Comparison of ENCODE assay signal across 1 cellular context in the genomic region with DNA sequence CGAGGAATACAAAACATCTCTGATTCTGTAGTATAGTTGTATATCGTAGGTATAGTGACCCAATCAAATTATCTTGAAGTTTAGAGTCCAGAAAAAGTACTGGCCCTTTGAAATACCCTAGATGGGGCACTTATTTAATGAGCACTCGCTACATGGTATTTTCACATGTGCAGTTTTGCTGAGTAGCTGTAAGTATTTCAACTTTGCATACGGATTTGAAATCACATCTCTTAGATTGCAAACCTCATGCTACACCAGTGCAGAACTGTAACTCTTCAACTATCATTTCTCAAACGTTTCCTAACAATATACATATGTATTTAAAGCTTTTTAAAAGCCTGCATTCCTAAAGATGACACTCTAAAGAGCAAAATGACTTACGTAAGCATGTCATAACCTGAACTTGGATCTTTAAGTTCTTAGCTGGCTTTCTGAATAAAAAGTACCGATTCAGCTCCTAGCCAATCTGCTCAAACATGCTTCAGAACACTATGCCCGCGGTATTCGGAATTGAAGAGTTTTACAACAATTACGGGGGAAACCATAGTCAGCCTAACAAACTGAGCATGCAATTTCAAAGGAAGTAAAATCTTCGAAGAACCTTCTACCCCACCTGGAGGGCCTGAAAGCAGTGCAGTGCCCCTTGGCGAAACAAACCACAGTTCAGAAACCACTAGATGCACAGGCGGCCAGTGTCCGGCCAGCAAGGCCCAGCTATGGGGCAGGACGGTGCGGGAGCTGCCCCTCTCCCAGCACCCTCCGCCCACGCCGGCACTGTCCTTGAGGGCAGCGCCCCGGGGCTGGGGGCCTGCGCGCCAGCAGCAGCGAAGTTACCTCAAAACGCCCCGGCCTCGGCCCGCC.
TF ChIP-seq lines count a peak whose summit lies in the region.

No MANE protein-coding gene starts in this region.

TF ChIP-seq in K562, 482 proteins besides CTCF, POLR2A, EP300 and RAD21 (continued from another document):
- peak; percentile 13; the same call in 1 of the 2 replicates for TF ChIP-seq MGA (IDR thresholded peaks at IDR 0.05)
- TF ChIP-seq, protein P1, sequence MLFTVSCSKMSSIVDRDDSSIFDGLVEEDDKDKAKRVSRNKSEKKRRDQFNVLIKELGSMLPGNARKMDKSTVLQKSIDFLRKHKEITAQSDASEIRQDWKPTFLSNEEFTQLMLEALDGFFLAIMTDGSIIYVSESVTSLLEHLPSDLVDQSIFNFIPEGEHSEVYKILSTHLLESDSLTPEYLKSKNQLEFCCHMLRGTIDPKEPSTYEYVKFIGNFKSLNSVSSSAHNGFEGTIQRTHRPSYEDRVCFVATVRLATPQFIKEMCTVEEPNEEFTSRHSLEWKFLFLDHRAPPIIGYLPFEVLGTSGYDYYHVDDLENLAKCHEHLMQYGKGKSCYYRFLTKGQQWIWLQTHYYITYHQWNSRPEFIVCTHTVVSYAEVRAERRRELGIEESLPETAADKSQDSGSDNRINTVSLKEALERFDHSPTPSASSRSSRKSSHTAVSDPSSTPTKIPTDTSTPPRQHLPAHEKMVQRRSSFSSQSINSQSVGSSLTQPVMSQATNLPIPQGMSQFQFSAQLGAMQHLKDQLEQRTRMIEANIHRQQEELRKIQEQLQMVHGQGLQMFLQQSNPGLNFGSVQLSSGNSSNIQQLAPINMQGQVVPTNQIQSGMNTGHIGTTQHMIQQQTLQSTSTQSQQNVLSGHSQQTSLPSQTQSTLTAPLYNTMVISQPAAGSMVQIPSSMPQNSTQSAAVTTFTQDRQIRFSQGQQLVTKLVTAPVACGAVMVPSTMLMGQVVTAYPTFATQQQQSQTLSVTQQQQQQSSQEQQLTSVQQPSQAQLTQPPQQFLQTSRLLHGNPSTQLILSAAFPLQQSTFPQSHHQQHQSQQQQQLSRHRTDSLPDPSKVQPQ (CRISPR knock-in tag; IDR thresholded peaks at IDR 0.05; ENCODE audit: borderline replicate concordance), result no peak
- TF ChIP-seq SNRNP70 (optimal IDR thresholded peaks at IDR 0.05; ENCODE audit: low read depth, low read length), result no peak
- peak in 1 of 2 experiments; percentile 4; a peak in 1 of 4 replicates for TF ChIP-seq RCOR1 (IDR thresholded peaks at IDR 0.05; ENCODE audit: borderline replicate concordance in 1 of 2, low read depth in 2 of 2, low read length in 2 of 2)
- TF ChIP-seq EGR1 (conservative IDR thresholded peaks at IDR 0.05), result peak; percentile 86
- TF ChIP-seq JUNB (CRISPR knock-in tag; conservative IDR thresholded peaks at IDR 0.05), result no peak
- TF ChIP-seq, protein P2, sequence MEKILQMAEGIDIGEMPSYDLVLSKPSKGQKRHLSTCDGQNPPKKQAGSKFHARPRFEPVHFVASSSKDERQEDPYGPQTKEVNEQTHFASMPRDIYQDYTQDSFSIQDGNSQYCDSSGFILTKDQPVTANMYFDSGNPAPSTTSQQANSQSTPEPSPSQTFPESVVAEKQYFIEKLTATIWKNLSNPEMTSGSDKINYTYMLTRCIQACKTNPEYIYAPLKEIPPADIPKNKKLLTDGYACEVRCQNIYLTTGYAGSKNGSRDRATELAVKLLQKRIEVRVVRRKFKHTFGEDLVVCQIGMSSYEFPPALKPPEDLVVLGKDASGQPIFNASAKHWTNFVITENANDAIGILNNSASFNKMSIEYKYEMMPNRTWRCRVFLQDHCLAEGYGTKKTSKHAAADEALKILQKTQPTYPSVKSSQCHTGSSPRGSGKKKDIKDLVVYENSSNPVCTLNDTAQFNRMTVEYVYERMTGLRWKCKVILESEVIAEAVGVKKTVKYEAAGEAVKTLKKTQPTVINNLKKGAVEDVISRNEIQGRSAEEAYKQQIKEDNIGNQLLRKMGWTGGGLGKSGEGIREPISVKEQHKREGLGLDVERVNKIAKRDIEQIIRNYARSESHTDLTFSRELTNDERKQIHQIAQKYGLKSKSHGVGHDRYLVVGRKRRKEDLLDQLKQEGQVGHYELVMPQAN (IDR thresholded peaks at IDR 0.05; ENCODE audit: borderline replicate concordance), result 0 out of 2 replicates have a peak, but pooled peaks have one; percentile 17
- peak in 1 of 2 experiments; percentile 24; a peak in 1 of 4 replicates for TF ChIP-seq MNT (conservative IDR thresholded peaks at IDR 0.05)
- TF ChIP-seq CHD1 (IDR thresholded peaks at IDR 0.05; ENCODE audit: low read length), result peak; percentile 90
- TF ChIP-seq, protein P3, sequence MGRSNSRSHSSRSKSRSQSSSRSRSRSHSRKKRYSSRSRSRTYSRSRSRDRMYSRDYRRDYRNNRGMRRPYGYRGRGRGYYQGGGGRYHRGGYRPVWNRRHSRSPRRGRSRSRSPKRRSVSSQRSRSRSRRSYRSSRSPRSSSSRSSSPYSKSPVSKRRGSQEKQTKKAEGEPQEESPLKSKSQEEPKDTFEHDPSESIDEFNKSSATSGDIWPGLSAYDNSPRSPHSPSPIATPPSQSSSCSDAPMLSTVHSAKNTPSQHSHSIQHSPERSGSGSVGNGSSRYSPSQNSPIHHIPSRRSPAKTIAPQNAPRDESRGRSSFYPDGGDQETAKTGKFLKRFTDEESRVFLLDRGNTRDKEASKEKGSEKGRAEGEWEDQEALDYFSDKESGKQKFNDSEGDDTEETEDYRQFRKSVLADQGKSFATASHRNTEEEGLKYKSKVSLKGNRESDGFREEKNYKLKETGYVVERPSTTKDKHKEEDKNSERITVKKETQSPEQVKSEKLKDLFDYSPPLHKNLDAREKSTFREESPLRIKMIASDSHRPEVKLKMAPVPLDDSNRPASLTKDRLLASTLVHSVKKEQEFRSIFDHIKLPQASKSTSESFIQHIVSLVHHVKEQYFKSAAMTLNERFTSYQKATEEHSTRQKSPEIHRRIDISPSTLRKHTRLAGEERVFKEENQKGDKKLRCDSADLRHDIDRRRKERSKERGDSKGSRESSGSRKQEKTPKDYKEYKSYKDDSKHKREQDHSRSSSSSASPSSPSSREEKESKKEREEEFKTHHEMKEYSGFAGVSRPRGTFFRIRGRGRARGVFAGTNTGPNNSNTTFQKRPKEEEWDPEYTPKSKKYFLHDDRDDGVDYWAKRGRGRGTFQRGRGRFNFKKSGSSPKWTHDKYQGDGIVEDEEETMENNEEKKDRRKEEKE (IDR thresholded peaks at IDR 0.05; ENCODE audit: borderline replicate concordance in 1 of 2, control insufficient read depth in 1 of 2, low read depth in 2 of 2, low read length in 1 of 2), result no peak
- TF ChIP-seq, protein P4, sequence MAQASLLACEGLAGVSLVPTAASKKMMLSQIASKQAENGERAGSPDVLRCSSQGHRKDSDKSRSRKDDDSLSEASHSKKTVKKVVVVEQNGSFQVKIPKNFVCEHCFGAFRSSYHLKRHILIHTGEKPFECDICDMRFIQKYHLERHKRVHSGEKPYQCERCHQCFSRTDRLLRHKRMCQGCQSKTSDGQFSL (CRISPR knock-in tag; IDR thresholded peaks at IDR 0.05), result no peak
- TF ChIP-seq, protein P4 (tag; IDR thresholded peaks at IDR 0.05), result 0 out of 4 replicates have a peak, but pooled peaks of 1 of the 2 experiments have one; percentile 1
- no peak; the same call in 1 of the 2 replicates for TF ChIP-seq BRD4 (IDR thresholded peaks at IDR 0.05)
- 0 out of 2 replicates have a peak, but pooled peaks have one; percentile 17 for TF ChIP-seq ATF3 (IDR thresholded peaks at IDR 0.05)
- TF ChIP-seq ATF3 (CRISPR knock-in tag; conservative IDR thresholded peaks at IDR 0.05), result no peak
- TF ChIP-seq CEBPG (CRISPR knock-in tag; IDR thresholded peaks at IDR 0.05), result no peak
- 0 out of 4 replicates have a peak, but pooled peaks of 1 of the 2 experiments have one; percentile 13 for TF ChIP-seq CEBPG (tag; conservative IDR thresholded peaks at IDR 0.05 in 1 of 2, IDR thresholded peaks at IDR 0.05 in 1 of 2)
- TF ChIP-seq CEBPB (tag; IDR thresholded peaks at IDR 0.05), result 0 out of 2 replicates have a peak, but pooled peaks have one; percentile 11
